In genomic region chr17:56545056-56545455, GRCh38 we compare ENCODE assay signal across 19 cellular contexts. TPM values are rescaled to one million over a fixed set of nuclear protein-coding genes. Genes with fewer than 3 reads are reported as not detected.
DNase-seq lines count a peak whose midpoint lies in the region; FAIRE-seq and TF ChIP-seq lines count a peak whose summit lies in the region.
"Had no signal": no experiment of that assay in that cellular context is flagged by ENCODE, and none has a peak within 500 bp of the region (broad histone marks: within the 10 kb centered on the region; RNA-seq: fewer than 3 reads in every experiment).

No MANE protein-coding gene starts in this region.

- H2AK5ac ChIP-seq in mesendoderm (ENCODE audit: low read length): no peak overlapping the region

- DNase-seq in NCI-H82 (lab: John Stamatoyannopoulos, UW) (peak; percentile 40), NCI-H82 treated with DMSO at 0.1 percent for 48 hours (lab: John Stamatoyannopoulos, UW; ENCODE audit: unreplicated experiment) (no peak), neural progenitor cell (ENCODE audit: low spot score) (no peak), GM12891 (ENCODE audit: insufficient read length, low spot score) (no peak), mesendoderm (no peak), SIG-M5 treated with dmso at 0.1 percent for 504 hours (lab: John Stamatoyannopoulos, UW; ENCODE audit: unreplicated experiment) (no peak)
- DNase-seq: Calu3; CD8-positive, alpha-beta T cell; DMS79 treated with DMSO at 0.1 percent for 48 hours; GF-D8; HCEC 1CT; IMR-90 had no signal

- H3K27ac Mint-ChIP-seq in neural progenitor cell: no peak overlapping the region
- H3K27ac Mint-ChIP-seq: CD8-positive, alpha-beta T cell had no signal

- H2BK120ac ChIP-seq in mesendoderm (ENCODE audit: low read depth, low read length): no peak overlapping the region

- H3K4me3 Mint-ChIP-seq in neural progenitor cell: no peak overlapping the region
- H3K4me3 Mint-ChIP-seq: CD8-positive, alpha-beta T cell had no signal

- no peaks in the 10 kb centered on the region for H3K9me3 ChIP-seq in mesodermal cell (ENCODE audit: control insufficient read depth, low read length)
- no peaks in the 10 kb centered on the region for H3K9me3 ChIP-seq in neural progenitor cell (ENCODE audit: low read depth)
- H3K9me3 ChIP-seq: A549, BLaER1 had no signal

- TF ChIP-seq CTCF in neural progenitor cell (IDR thresholded peaks at IDR 0.05): no peak

- FAIRE-seq in GM12891 (lab: Jason Lieb, UNC): no peak
- FAIRE-seq: A549, H54, K562 had no signal

- H3K4ac ChIP-seq in mesendoderm (ENCODE audit: low read depth, low read length): no peak overlapping the region

- H3K27ac ChIP-seq in mesodermal cell (ENCODE audit: low read depth, low read length, severe bottlenecking) (peak overlapping the region; percentile 24), neural progenitor cell (no peak overlapping the region), mesendoderm (ENCODE audit: low read depth, low read length) (no peak overlapping the region)
- H3K27ac ChIP-seq: 22Rv1, A549, BLaER1, HL-60 had no signal

- H3K9ac ChIP-seq in neural progenitor cell (no peak overlapping the region), mesendoderm (ENCODE audit: low read length) (no peak overlapping the region)
- H3K9ac ChIP-seq: BLaER1 had no signal

- no peak overlapping the region for H3K4me3 ChIP-seq in mesodermal cell (ENCODE audit: extremely low read depth, insufficient read depth, low read length, poor library complexity, severe bottlenecking)
- H3K4me3 ChIP-seq in neural progenitor cell: no peak overlapping the region
- no peak overlapping the region for H3K4me3 ChIP-seq in mesendoderm (ENCODE audit: low read length)
- H3K4me3 ChIP-seq: A549, BLaER1, K562 had no signal

- no peak overlapping the region for H3K23ac ChIP-seq in mesendoderm (ENCODE audit: low read length)

- H4K5ac ChIP-seq in mesendoderm (ENCODE audit: low read length): no peak overlapping the region

- H3K4me1 ChIP-seq in mesodermal cell (ENCODE audit: control insufficient read depth, insufficient read depth, low read length, poor library complexity, severe bottlenecking) (peaks cover 26% of the 10 kb centered on the region), neural progenitor cell (peaks cover 17% of the 10 kb centered on the region), mesendoderm (ENCODE audit: control insufficient read depth, low read depth, low read length) (no peaks in the 10 kb centered on the region)
- H3K4me1 ChIP-seq: A549, BLaER1 had no signal

- no peak overlapping the region for H3K18ac ChIP-seq in mesendoderm (ENCODE audit: low read length)

- H3K27me3 ChIP-seq in neural progenitor cell (no peaks in the 10 kb centered on the region), mesendoderm (ENCODE audit: insufficient read depth, low read length, poor library complexity) (no peaks in the 10 kb centered on the region)
- H3K27me3 ChIP-seq: BLaER1 had no signal

- H3K27me3 Mint-ChIP-seq in neural progenitor cell (ENCODE audit: insufficient read depth, low read depth): no peaks in the 10 kb centered on the region

- H3K79me2 ChIP-seq in neural progenitor cell (ENCODE audit: low read depth) (no peaks in the 10 kb centered on the region), mesendoderm (ENCODE audit: control insufficient read depth, insufficient read depth, low read length) (no peaks in the 10 kb centered on the region)

- TF ChIP-seq POLR2A in GM12891 (IDR thresholded peaks at IDR 0.05; ENCODE audit: low read depth, low read length): no peak

- 87 to 93% methylated on average over 3 of the region's 4 CpGs for WGBS in mesodermal cell (ENCODE audit: insufficient coverage in 2 of 2), 2 experiments
- WGBS in mesendoderm (ENCODE audit: extremely low coverage, insufficient coverage, low lambda C conversion rate): no CpG with 5 or more reads among the region's 4 CpGs

- H3K4me2 ChIP-seq in neural progenitor cell (peak overlapping the region; percentile 12), mesendoderm (ENCODE audit: low read length) (no peak overlapping the region)
- H3K4me2 ChIP-seq: A549, BLaER1 had no signal

- peaks cover 7% of the 10 kb centered on the region for H3F3A ChIP-seq in neural progenitor cell (ENCODE audit: low read depth)

- H2BK15ac ChIP-seq in mesendoderm (replicated peaks; ENCODE audit: low read depth): no peak overlapping the region

- H2BK5ac ChIP-seq in mesendoderm (ENCODE audit: low read length): no peak overlapping the region

- no peaks in the 10 kb centered on the region for H3K9me3 Mint-ChIP-seq in neural progenitor cell
- H3K9me3 Mint-ChIP-seq: CD8-positive, alpha-beta T cell had no signal

- H2AFZ ChIP-seq in neural progenitor cell (replicated peaks): peak overlapping the region; percentile 46

- no peak overlapping the region for H4K8ac ChIP-seq in mesendoderm (ENCODE audit: low read depth, low read length)

- no peaks in the 10 kb centered on the region for H3K79me1 ChIP-seq in mesendoderm (ENCODE audit: low read length)

- no peaks in the 10 kb centered on the region for H4K20me1 ChIP-seq in neural progenitor cell (ENCODE audit: low read depth)
- H4K20me1 ChIP-seq: BLaER1 had no signal

- H3K56ac ChIP-seq in mesendoderm (ENCODE audit: low read length): no peak overlapping the region

- H3K36me3 ChIP-seq in mesodermal cell (ENCODE audit: control insufficient read depth, insufficient read depth, low read length): no peaks in the 10 kb centered on the region
- no peaks in the 10 kb centered on the region for H3K36me3 ChIP-seq in neural progenitor cell
- H3K36me3 ChIP-seq in mesendoderm (ENCODE audit: control insufficient read depth, insufficient read depth, low read length): no peaks in the 10 kb centered on the region
- H3K36me3 ChIP-seq: BLaER1 had no signal

- H3K36me3 Mint-ChIP-seq in neural progenitor cell: no peaks in the 10 kb centered on the region
- H3K36me3 Mint-ChIP-seq: CD8-positive, alpha-beta T cell had no signal

- peaks cover 6% of the 10 kb centered on the region for H3K4me1 Mint-ChIP-seq in neural progenitor cell

TF ChIP-seq in GM12891, 5 proteins besides CTCF, POLR2A, EP300 and RAD21:
- TF ChIP-seq POU2F2 (IDR thresholded peaks at IDR 0.05; ENCODE audit: low read depth, low read length) (no peak), POLR2AphosphoS5 (IDR thresholded peaks at IDR 0.05; ENCODE audit: low read depth, low read length) (no peak), SPI1 (IDR thresholded peaks at IDR 0.05; ENCODE audit: low read depth, low read length) (no peak)

RNA-seq across cellular contexts. Expression of gene NOG, which starts 48.4 kb away (rescaled TPM):
- polyA plus RNA-seq in mesodermal cell (2013, experiment 1 of 2): 92.9 TPM
- 70.2 TPM for polyA plus RNA-seq in mesodermal cell (2013, experiment 2 of 2)
- 0.34 and 2.4 TPM in 2 replicates for total RNA-seq in neural progenitor cell (ENCODE audit: low replicate concordance)
- not detected for polyA plus RNA-seq in GM12891 (2012; ENCODE audit: low read depth, missing spikeins)
- 0.11 TPM for polyA plus RNA-seq in mesendoderm (2013, experiment 1 of 2)
- 0.18 TPM for polyA plus RNA-seq in mesendoderm (2013, experiment 2 of 2)
- total RNA-seq: K562 had no signal
- polyA plus RNA-seq: K562 had no signal
